10 cellular contexts compared by ENCODE assay signal in the genomic region with DNA sequence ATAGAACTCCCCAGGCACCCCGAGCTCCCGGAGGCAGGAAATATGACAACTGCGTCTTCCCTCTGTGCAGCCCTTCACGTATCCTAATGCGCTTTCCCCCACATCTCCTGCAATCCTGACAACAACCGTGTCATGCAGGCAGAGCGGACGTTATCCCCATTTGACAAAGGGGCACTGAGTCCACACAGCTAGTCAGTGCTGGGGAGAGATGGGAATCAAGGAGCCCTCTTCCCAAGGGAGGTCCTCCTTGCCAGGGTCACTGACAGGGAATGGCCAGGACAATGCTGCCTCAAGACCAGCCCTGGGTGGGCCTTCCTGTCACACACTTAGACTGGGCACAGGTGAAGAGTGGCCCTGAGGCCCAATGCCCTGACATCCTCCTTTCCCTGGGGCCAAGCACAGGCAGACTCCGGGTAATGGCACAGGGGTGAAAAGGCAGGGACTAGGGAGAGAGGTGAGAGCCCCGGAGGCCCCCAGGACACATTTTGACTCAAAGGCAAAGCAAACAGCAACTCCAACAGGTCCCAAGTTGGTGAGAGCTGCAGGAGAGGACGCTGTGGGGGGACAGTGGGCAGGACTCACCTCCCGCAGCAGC. TPM values are rescaled to one million over a fixed set of nuclear protein-coding genes. Genes with fewer than 3 reads are reported as not detected.
DNase-seq lines count a peak whose midpoint lies in the region; ATAC-seq and TF ChIP-seq lines count a peak whose summit lies in the region.
"Had no signal": no experiment of that assay in that cellular context is flagged by ENCODE, and none has a peak within 500 bp of the region (broad histone marks: within the 10 kb centered on the region; RNA-seq: fewer than 3 reads in every experiment).

No MANE protein-coding gene starts in this region.

- peak overlapping the region; percentile 87 to 93 (median 91) for H3K4me3 Mint-ChIP-seq in brain
- H3K4me3 Mint-ChIP-seq in natural killer cell: peak overlapping the region; percentile 77

- H3K4me3 ChIP-seq in heart right ventricle (peak overlapping the region in 8 of 10 donors; percentile 53 to 75 (median 62)), urinary bladder (ENCODE audit: low read depth, low read length) (peak overlapping the region; percentile 90)

- TF ChIP-seq CTCF in heart right ventricle (IDR thresholded peaks at IDR 0.05) (no peak), brain (conservative IDR thresholded peaks at IDR 0.05) (no peak), natural killer cell (IDR thresholded peaks at IDR 0.05) (no peak)

- H3K27ac ChIP-seq in heart right ventricle (peak overlapping the region in 7 of 10 donors; percentile 4 to 47 (median 10)), urinary bladder (ENCODE audit: low read depth) (no peak overlapping the region)
- H3K27ac ChIP-seq: neutrophil had no signal

- H3K27ac Mint-ChIP-seq in brain (peak overlapping the region in 4 of 5 experiments; percentile 4 to 76 (median 60)), natural killer cell (no peak overlapping the region)

- POLR2A ChIA-PET in HEK293T (lab: Yijun Ruan, JAX): no interaction called here

- H3K9me3 Mint-ChIP-seq in brain (no peaks in the 10 kb centered on the region), natural killer cell (no peaks in the 10 kb centered on the region)

- no peak for DNase-seq in heart right ventricle
- no peak for DNase-seq in left cardiac atrium
- DNase-seq in natural killer cell: no peak
- DNase-seq in KG1 (lab: John Stamatoyannopoulos, UW): no peak
- no peak for DNase-seq in activated gamma-delta T cell (lab: John Stamatoyannopoulos, UW)
- DNase-seq in HEK293T (ENCODE audit: extremely low spot score): no peak
- DNase-seq: BE2C had no signal

- H3K36me3 Mint-ChIP-seq in brain (peaks cover 22% of the 10 kb centered on the region), natural killer cell (no peaks in the 10 kb centered on the region)

- ATAC-seq in heart right ventricle (no peak), left cardiac atrium (no peak), natural killer cell (no peak)

- no peaks in the 10 kb centered on the region for H3K9me3 ChIP-seq in heart right ventricle
- H3K9me3 ChIP-seq: BE2C, neutrophil had no signal

- H3K27me3 Mint-ChIP-seq in brain (peaks cover 6% of the 10 kb centered on the region), natural killer cell (ENCODE audit: low read depth in 2 of 2) (no peaks in the 10 kb centered on the region)

- no peaks in the 10 kb centered on the region for H3K36me3 ChIP-seq in heart right ventricle
- no peaks in the 10 kb centered on the region for H3K36me3 ChIP-seq in urinary bladder (ENCODE audit: insufficient read depth)
- H3K36me3 ChIP-seq: neutrophil had no signal

- intact Hi-C loops in heart right ventricle (cut with DNase I): loop anchor here in 3 of 10 donors (5.0 to 10.0 kb wide), 2 partner anchors 61 to 63 kb away; no protein-coding TSS in a partner anchor
- intact Hi-C loops in left cardiac atrium (cut with DNase I): no loop called here
- intact Hi-C loops in natural killer cell (cut with micrococcal nuclease): no loop called here

- H3K4me1 ChIP-seq in heart right ventricle: peaks cover 0 to 35% (median 11%) of the 10 kb centered on the region in 9 donors
- H3K4me1 ChIP-seq in urinary bladder (ENCODE audit: insufficient read depth): no peaks in the 10 kb centered on the region
- H3K4me1 ChIP-seq: BE2C had no signal

- H3K27me3 ChIP-seq in heart right ventricle: peaks cover 0 to 12% (median 0%) of the 10 kb centered on the region in 7 donors
- H3K27me3 ChIP-seq: BE2C had no signal

- H3K4me1 Mint-ChIP-seq in brain (peaks cover 68% of the 10 kb centered on the region), natural killer cell (peaks cover 25 to 36% of the 10 kb centered on the region in 2 donors)

- CTCF ChIA-PET in HEK293T (lab: Yijun Ruan, JAX): no interaction called here

- WGBS in heart right ventricle, 2 donors: 83 to 87% methylated on average over 12 of the region's 12 CpGs
- 90% methylated on average over 12 of the region's 12 CpGs for WGBS in urinary bladder

TF ChIP-seq in HEK293T, 16 proteins besides CTCF, POLR2A, EP300 and RAD21:
- TF ChIP-seq ZNF384 (IDR thresholded peaks at IDR 0.05): no peak
- TF ChIP-seq, protein P1, sequence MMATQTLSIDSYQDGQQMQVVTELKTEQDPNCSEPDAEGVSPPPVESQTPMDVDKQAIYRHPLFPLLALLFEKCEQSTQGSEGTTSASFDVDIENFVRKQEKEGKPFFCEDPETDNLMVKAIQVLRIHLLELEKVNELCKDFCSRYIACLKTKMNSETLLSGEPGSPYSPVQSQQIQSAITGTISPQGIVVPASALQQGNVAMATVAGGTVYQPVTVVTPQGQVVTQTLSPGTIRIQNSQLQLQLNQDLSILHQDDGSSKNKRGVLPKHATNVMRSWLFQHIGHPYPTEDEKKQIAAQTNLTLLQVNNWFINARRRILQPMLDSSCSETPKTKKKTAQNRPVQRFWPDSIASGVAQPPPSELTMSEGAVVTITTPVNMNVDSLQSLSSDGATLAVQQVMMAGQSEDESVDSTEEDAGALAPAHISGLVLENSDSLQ (IDR thresholded peaks at IDR 0.05): no peak
- TF ChIP-seq L3MBTL2 (conservative IDR thresholded peaks at IDR 0.05): no peak
- TF ChIP-seq BHLHE40 (IDR thresholded peaks at IDR 0.05; ENCODE audit: borderline replicate concordance): no peak
- TF ChIP-seq HDGF (IDR thresholded peaks at IDR 0.05; ENCODE audit: borderline replicate concordance): no peak
- no peak for TF ChIP-seq FOXM1 (IDR thresholded peaks at IDR 0.05; ENCODE audit: borderline replicate concordance)
- no peak for TF ChIP-seq TARDBP (IDR thresholded peaks at IDR 0.05)
TF ChIP-seq in HEK293T: peak in this region for 0.

RNA-seq across cellular contexts. Expression of a gene that starts 2.2 kb away (rescaled TPM):
- total RNA-seq in heart right ventricle (10 to 100 TPM in 5 of 10 donors, 1 to 10 TPM in 5; 5.3 to 50.8 (median 10.5) TPM), left cardiac atrium (10 to 100 TPM; 42.7 to 44.0 TPM), natural killer cell (1 to 10 TPM; 5.4 to 9.2 (median 7.6) TPM), urinary bladder (28.3 TPM)
- polyA plus RNA-seq in heart right ventricle (10 to 100 TPM; 16.4 to 19.5 TPM), brain (ENCODE audit: insufficient read depth, low read depth, low replicate concordance) (37.4 TPM), urinary bladder (65.2 TPM)

RNA-seq across cellular contexts. Expression of a gene that starts 53.9 kb away (rescaled TPM):
- total RNA-seq in heart right ventricle (10 to 100 TPM in 6 of 10 donors, 1 to 10 TPM in 4; 7.2 to 13.1 (median 10.5) TPM), left cardiac atrium (1 to 10 TPM; 7.0 to 8.3 TPM), natural killer cell (10 to 100 TPM; 14.1 to 19.7 (median 16.6) TPM), urinary bladder (13.3 TPM)
- polyA plus RNA-seq in heart right ventricle (1 to 10 TPM; 2.8 to 4.3 TPM), brain (ENCODE audit: insufficient read depth, low read depth, low replicate concordance) (4.0 TPM), urinary bladder (6.3 TPM)

Comparison
In these comparisons a context has a peak if more than half of its experiments do, and no peak if none do; other contexts are left out.
1. H3K27ac Mint-ChIP-seq: peak in brain (4 of 5); none in natural killer cell (0 of 2).